ENCODE assay signal across 8 cellular contexts in the genomic region with DNA sequence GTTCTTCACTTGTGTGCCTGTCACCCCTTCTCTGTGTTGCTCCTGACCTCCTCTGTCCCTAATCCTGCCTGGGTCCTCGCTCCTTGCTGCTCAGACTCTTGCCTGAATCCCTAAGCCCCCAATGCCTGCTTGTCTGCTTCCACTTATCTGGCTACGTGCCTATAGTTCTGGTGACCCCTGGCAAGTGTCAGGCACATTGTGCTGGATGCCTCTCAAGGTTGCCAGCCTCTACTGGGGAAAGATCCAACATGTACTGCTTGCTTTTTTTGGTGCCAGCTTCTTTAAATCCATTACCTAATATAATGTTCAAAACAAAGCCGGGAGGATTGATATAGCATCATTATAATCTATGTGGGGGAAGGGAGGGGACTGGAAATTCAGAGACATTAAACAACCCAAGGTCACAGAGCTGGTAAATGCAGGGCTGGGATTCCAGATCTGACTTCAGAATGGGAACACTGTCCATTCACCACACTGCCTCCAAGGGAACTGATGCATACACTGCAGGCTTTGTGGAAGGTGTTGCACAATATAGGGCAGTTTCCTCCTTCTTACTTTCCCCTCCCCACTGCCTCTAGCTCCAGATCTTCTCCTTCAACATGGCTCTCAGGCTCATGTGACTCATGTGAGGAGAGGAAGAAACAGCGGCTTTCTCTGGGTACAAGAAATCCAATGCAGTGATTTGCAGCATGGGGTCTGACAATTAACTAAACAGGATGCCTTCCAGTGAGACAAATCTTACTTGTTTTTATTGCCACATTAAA.
DNase-seq lines count a peak whose midpoint lies in the region; TF ChIP-seq lines count a peak whose summit lies in the region.
"Had no signal": no experiment of that assay in that cellular context is flagged by ENCODE, and none has a peak within 500 bp of the region (broad histone marks: within the 10 kb centered on the region; RNA-seq: fewer than 3 reads in every experiment).

No MANE protein-coding gene starts in this region.

- no peaks in the 10 kb centered on the region for H3K9me3 ChIP-seq in transverse colon

- TF ChIP-seq EP300 in transverse colon (IDR thresholded peaks at IDR 0.05; ENCODE audit: low read depth) = no peak

- H3K36me3 ChIP-seq in transverse colon = no peaks in the 10 kb centered on the region

- WGBS in transverse colon (ENCODE audit: low coverage in 1 of 2), 2 donors = 53% methylated on average over 4 of the region's 4 CpGs; no CpG with 5 or more reads in 1 of the 2 donors

- no peak for TF ChIP-seq POLR2A in transverse colon (IDR thresholded peaks at IDR 0.05)

- TF ChIP-seq CTCF in brain (conservative IDR thresholded peaks at IDR 0.05) (no peak), transverse colon (IDR thresholded peaks at IDR 0.05) (no peak)

- H3K27ac ChIP-seq in transverse colon = peak overlapping the region in 2 of 4 donors; percentile 16 to 30

- H3K4me1 ChIP-seq in transverse colon = no peaks in the 10 kb centered on the region

- in situ Hi-C loops in transverse colon (cut with MboI; ENCODE audit: low pct_ligation_motif_present in 1 of 4, low pct_unique_long_range_greater_than_20kb in 1 of 4, low sequenced_read_pairs in 3 of 4) = no loop called here

- no peak overlapping the region for H3K4me3 ChIP-seq in transverse colon

- peaks cover 0 to 13% (median 4%) of the 10 kb centered on the region in 5 experiments for H3K9me3 Mint-ChIP-seq in brain

- intact Hi-C loops in transverse colon (cut with DNase I; ENCODE audit: low total_unique reads) = no loop called here

- H3K36me3 Mint-ChIP-seq in brain = no peaks in the 10 kb centered on the region

- peak; percentile 11 for DNase-seq in HuH-7 (ENCODE audit: low spot score)
- DNase-seq in islet precursor cell = peak; percentile 63
- peak; percentile 11 for DNase-seq in transverse colon
- DNase-seq in DMS 273 treated with DMSO at 0.1 percent for 48 hours (lab: John Stamatoyannopoulos, UW) = no peak
- DNase-seq in NCI-H1092 (lab: John Stamatoyannopoulos, UW) = no peak
- no peak for DNase-seq in stimulated activated CD8-positive, alpha-beta memory T cell treated with anti-CD3 and anti-CD28 coated beads, Interleukin-4, amount 100 ng/mL, for 48 hours
- DNase-seq: MM.1S had no signal

- no peaks in the 10 kb centered on the region for H3K27me3 ChIP-seq in transverse colon

- H3K27ac Mint-ChIP-seq in brain = peak overlapping the region in 4 of 5 experiments; percentile 9 to 68 (median 30)

- no peak overlapping the region for H3K4me3 Mint-ChIP-seq in brain

- no peaks in the 10 kb centered on the region for H3K27me3 Mint-ChIP-seq in brain

- peaks cover 17% of the 10 kb centered on the region for H3K4me1 Mint-ChIP-seq in brain

Comparison
In these comparisons a context has a peak if more than half of its experiments do, and no peak if none do; other contexts are left out.
1. DNase-seq: peak in HuH-7 (single experiment), islet precursor cell (single experiment) and transverse colon (single experiment); none in DMS 273 treated with DMSO at 0.1 percent for 48 hours (single experiment), NCI-H1092 (single experiment) and stimulated activated CD8-positive, alpha-beta memory T cell treated with anti-CD3 and anti-CD28 coated beads, Interleukin-4, amount 100 ng/mL, for 48 hours (single experiment).